ENCODE assay signal across 12 cellular contexts in genomic region chr3:23219552-23219951, GRCh38. TPM values are rescaled to one million over a fixed set of nuclear protein-coding genes. Genes with fewer than 3 reads are reported as not detected.
DNase-seq lines count a peak whose midpoint lies in the region; ATAC-seq and TF ChIP-seq lines count a peak whose summit lies in the region.
"Had no signal": no experiment of that assay in that cellular context is flagged by ENCODE, and none has a peak within 500 bp of the region (broad histone marks: within the 10 kb centered on the region; RNA-seq: fewer than 3 reads in every experiment).

No MANE protein-coding gene starts in this region.

- H4K20me1 ChIP-seq in KMS-11 (ENCODE audit: insufficient read depth) (no peaks in the 10 kb centered on the region; the same call in 1 of the 2 replicates), smooth muscle cell (ENCODE audit: low read depth) (peaks cover 92% of the 10 kb centered on the region)

- DNase-seq in Caco-2 (no peak), T1000 (lab: John Stamatoyannopoulos, UW) (no peak), smooth muscle cell (lab: John Stamatoyannopoulos, UW; ENCODE audit: unreplicated experiment) (no peak), NCI-H526 (lab: John Stamatoyannopoulos, UW) (no peak), NCI-H69 (lab: John Stamatoyannopoulos, UW) (no peak)
- DNase-seq: effector CD4-positive, alpha-beta T cell; left lung; NCI-H1417 had no signal

- peaks cover 5% of the 10 kb centered on the region for H3K9me3 Mint-ChIP-seq in Caco-2 (ENCODE audit: unreplicated experiment)

- CTCF ChIA-PET in Caco-2 (lab: Charles Lee): no interaction called here

- no peak overlapping the region for H2AFZ ChIP-seq in KMS-11 (ENCODE audit: low read depth)
- H2AFZ ChIP-seq in smooth muscle cell (ENCODE audit: low read depth): no peak overlapping the region

- no peaks in the 10 kb centered on the region for H3K27me3 Mint-ChIP-seq in Caco-2 (ENCODE audit: insufficient read depth, unreplicated experiment)

- no peak for TF ChIP-seq CTCF in Caco-2 (IDR thresholded peaks at IDR 0.05; ENCODE audit: insufficient read depth in 1 of 2, low read depth in 1 of 2, low read length in 1 of 2, severe bottlenecking in 1 of 2, unreplicated experiment in 1 of 2)
- TF ChIP-seq CTCF in KMS-11 (conservative IDR thresholded peaks at IDR 0.05; ENCODE audit: low read depth, low read length): no peak
- TF ChIP-seq CTCF in smooth muscle cell (IDR thresholded peaks at IDR 0.05; ENCODE audit: borderline replicate concordance, insufficient read depth, poor library complexity, severe bottlenecking): no peak

- H3K27ac ChIP-seq in KMS-11 (peak overlapping the region; percentile 76), smooth muscle cell (ENCODE audit: low read depth) (no peak overlapping the region)
- H3K27ac ChIP-seq: left lung had no signal

- H3K36me3 Mint-ChIP-seq in Caco-2 (ENCODE audit: insufficient read depth, unreplicated experiment): peaks cover 5% of the 10 kb centered on the region
- H3K36me3 Mint-ChIP-seq: stimulated activated effector memory CD8-positive, alpha-beta T cell treated with anti-CD3 and anti-CD28 coated beads, Interleukin-12 subunit alpha, Interleukin-12 subunit beta, amount 100 ng/mL, for 72 hours had no signal

- no peak overlapping the region for H3K4me3 Mint-ChIP-seq in Caco-2 (ENCODE audit: unreplicated experiment)
- H3K4me3 Mint-ChIP-seq: stimulated activated effector memory CD8-positive, alpha-beta T cell treated with anti-CD3 and anti-CD28 coated beads, Interleukin-12 subunit alpha, Interleukin-12 subunit beta, amount 100 ng/mL, for 72 hours had no signal

- H3K9me3 ChIP-seq in Caco-2: no peaks in the 10 kb centered on the region
- no peaks in the 10 kb centered on the region for H3K9me3 ChIP-seq in smooth muscle cell (replicated peaks; ENCODE audit: low read depth)

- no TSS peak for BruUV-seq in Caco-2 (replicated peaks; lab: Mats Ljungman, UMichigan)

- POLR2A ChIA-PET in Caco-2 (lab: Charles Lee): no interaction called here

- H3K4me1 Mint-ChIP-seq in Caco-2 (ENCODE audit: low read depth, unreplicated experiment): peaks cover 9% of the 10 kb centered on the region
- H3K4me1 Mint-ChIP-seq: stimulated activated effector memory CD8-positive, alpha-beta T cell treated with anti-CD3 and anti-CD28 coated beads, Interleukin-12 subunit alpha, Interleukin-12 subunit beta, amount 100 ng/mL, for 72 hours had no signal

- peak overlapping the region; percentile 29 for H3K27ac Mint-ChIP-seq in Caco-2 (ENCODE audit: unreplicated experiment)
- H3K27ac Mint-ChIP-seq: stimulated activated effector memory CD8-positive, alpha-beta T cell treated with anti-CD3 and anti-CD28 coated beads, Interleukin-12 subunit alpha, Interleukin-12 subunit beta, amount 100 ng/mL, for 72 hours had no signal

- H3K36me3 ChIP-seq in Caco-2 (ENCODE audit: control insufficient read depth, insufficient read depth, low read length) (no peaks in the 10 kb centered on the region), KMS-11 (ENCODE audit: insufficient read depth) (no peaks in the 10 kb centered on the region), smooth muscle cell (ENCODE audit: low read depth) (no peaks in the 10 kb centered on the region)
- H3K36me3 ChIP-seq: left lung had no signal

- H3K27me3 ChIP-seq in Caco-2 (replicated peaks; ENCODE audit: control insufficient read depth, insufficient read depth, low read length) (no peaks in the 10 kb centered on the region), KMS-11 (ENCODE audit: insufficient read depth, low read depth) (no peaks in the 10 kb centered on the region), smooth muscle cell (ENCODE audit: low read depth) (no peaks in the 10 kb centered on the region)
- H3K27me3 ChIP-seq: left lung had no signal

- ATAC-seq in GM19438 (IDR thresholded peaks at IDR 0.05; ENCODE audit: low read depth, unreplicated experiment): peak; percentile 36
- ATAC-seq in HG02884 (IDR thresholded peaks at IDR 0.05; ENCODE audit: unreplicated experiment): peak; percentile 51
- ATAC-seq: left lung; stimulated activated effector memory CD8-positive, alpha-beta T cell treated with anti-CD3 and anti-CD28 coated beads, Interleukin-12 subunit alpha, Interleukin-12 subunit beta, amount 100 ng/mL, for 72 hours had no signal

- H3K4me1 ChIP-seq in Caco-2: peaks cover 24% of the 10 kb centered on the region; the same call in 1 of the 2 replicates
- peaks cover 64% of the 10 kb centered on the region for H3K4me1 ChIP-seq in KMS-11 (ENCODE audit: low read depth, poor library complexity, severe bottlenecking)
- no peaks in the 10 kb centered on the region for H3K4me1 ChIP-seq in smooth muscle cell (ENCODE audit: low read depth)
- H3K4me1 ChIP-seq: left lung had no signal

- no peaks in the 10 kb centered on the region for H3F3A ChIP-seq in smooth muscle cell (ENCODE audit: low read depth)

- H3K4me2 ChIP-seq in KMS-11 (peak overlapping the region; percentile 91), smooth muscle cell (no peak overlapping the region)

- WGBS in smooth muscle cell (ENCODE audit: low lambda C conversion rate): 71% methylated on average over 2 of the region's 2 CpGs

- H3K79me2 ChIP-seq in KMS-11 (ENCODE audit: insufficient read depth, low read depth) (peaks cover 79% of the 10 kb centered on the region), smooth muscle cell (ENCODE audit: low read depth) (peaks cover 72% of the 10 kb centered on the region)

- H3K4me3 ChIP-seq in Caco-2 (ENCODE audit: low read depth, low read length) (no peak overlapping the region), KMS-11 (IDR thresholded peaks at IDR 0.05; ENCODE audit: insufficient read depth, low read depth, low read length) (no peak overlapping the region), smooth muscle cell (no peak overlapping the region)
- H3K4me3 ChIP-seq: left lung had no signal

- intact Hi-C loops in Caco-2 (cut with micrococcal nuclease; ENCODE audit: unreplicated experiment): loop anchor here (1.0 kb wide), 1 partner anchor 16 kb away; the partner anchor contains the start of gene UBE2E2

- H3K9ac ChIP-seq in KMS-11 (no peak overlapping the region; the same call in 1 of the 2 replicates), smooth muscle cell (ENCODE audit: low read depth) (no peak overlapping the region)

RNA-seq across cellular contexts. Expression of gene UBE2E2, which starts 16.4 kb away (rescaled TPM):
- total RNA-seq in Caco-2 (2022) (67.5 and 83.8 TPM in 2 replicates), smooth muscle cell (51.4 and 65.9 TPM in 2 replicates)
- 107 and 121 TPM in 2 replicates for polyA plus RNA-seq in smooth muscle cell
